In the genomic region with DNA sequence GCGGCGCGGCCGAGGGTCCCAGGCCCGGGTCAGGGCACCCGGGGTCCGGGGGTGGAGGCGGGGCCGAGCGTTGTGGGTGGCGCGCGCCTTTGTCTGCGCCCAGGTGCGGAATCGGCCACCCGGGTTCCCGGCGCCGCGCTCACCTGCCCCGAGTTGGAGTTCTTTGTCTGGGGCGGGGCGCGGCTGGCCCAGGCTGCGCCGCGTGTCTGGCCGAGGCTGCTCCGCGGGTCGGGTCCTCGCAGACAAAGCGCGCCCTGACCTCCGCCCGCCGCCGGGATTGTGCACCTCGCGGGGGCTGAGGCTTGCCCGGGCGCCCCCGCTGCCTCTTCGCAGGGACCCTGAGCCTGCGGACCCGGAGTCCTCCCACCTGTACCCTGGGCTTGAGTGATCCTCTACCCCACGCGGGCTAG, we compare ENCODE assay signal across 9 cellular contexts. TPM values are rescaled to one million over a fixed set of nuclear protein-coding genes. Genes with fewer than 3 reads are reported as not detected.
DNase-seq lines count a peak whose midpoint lies in the region; ATAC-seq, FAIRE-seq and TF ChIP-seq lines count a peak whose summit lies in the region.
"Had no signal": no experiment of that assay in that cellular context is flagged by ENCODE, and none has a peak within 500 bp of the region (broad histone marks: within the 10 kb centered on the region; RNA-seq: fewer than 3 reads in every experiment).

No MANE protein-coding gene starts in this region.

- DNase-seq in AG20443 (ENCODE audit: low spot score) (peak; percentile 35), H54 (ENCODE audit: insufficient read length, low spot score) (peak; percentile 66), WERI-Rb-1 (peak; percentile 36), fibroblast of mammary gland (ENCODE audit: low read depth) (no peak), osteoblast (ENCODE audit: insufficient read length, low spot score, missing footprints) (no peak), KBM-7 (no peak)

- H3K79me2 ChIP-seq in osteoblast (ENCODE audit: insufficient read depth, low read length), result no peaks in the 10 kb centered on the region

- H4K20me1 ChIP-seq in osteoblast (ENCODE audit: insufficient read depth, low read length), result peaks cover 12% of the 10 kb centered on the region

- ATAC-seq in HG02678 (IDR thresholded peaks at IDR 0.05; ENCODE audit: unreplicated experiment), result no peak
- ATAC-seq in GM19328 (IDR thresholded peaks at IDR 0.05; ENCODE audit: unreplicated experiment), result no peak

- H3K9me3 ChIP-seq in WERI-Rb-1 (ENCODE audit: severe bottlenecking) (no peaks in the 10 kb centered on the region), osteoblast (ENCODE audit: low read depth, low read length) (no peaks in the 10 kb centered on the region)

- H3K27ac ChIP-seq in WERI-Rb-1 (peak overlapping the region; percentile 94), osteoblast (ENCODE audit: low read depth, low read length) (no peak overlapping the region)

- TF ChIP-seq POLR2A in H54 (IDR thresholded peaks at IDR 0.05; ENCODE audit: low read depth, low read length), result no peak

- H3K4me1 ChIP-seq in osteoblast (ENCODE audit: insufficient read depth, low read length), result no peaks in the 10 kb centered on the region

- H3K4me3 ChIP-seq in WERI-Rb-1 (ENCODE audit: low read depth, low read length), result peak overlapping the region; percentile 87
- H3K4me3 ChIP-seq in fibroblast of mammary gland (ENCODE audit: control insufficient read depth, low read depth, low read length), result peak overlapping the region; percentile 46
- peak overlapping the region; percentile 61 for H3K4me3 ChIP-seq in osteoblast (ENCODE audit: insufficient read depth, low read length)

- H3K36me3 ChIP-seq in WERI-Rb-1 (peaks cover 16% of the 10 kb centered on the region), osteoblast (ENCODE audit: insufficient read depth, low read length) (no peaks in the 10 kb centered on the region)

- H2AFZ ChIP-seq in osteoblast (ENCODE audit: low read length), result no peak overlapping the region

- H3K4me2 ChIP-seq in osteoblast (ENCODE audit: insufficient read depth, low read length), result peak overlapping the region; percentile 45

- FAIRE-seq in H54 (lab: Jason Lieb, UNC), result no peak

- in situ Hi-C loops in KBM-7 (cut with MboI; ENCODE audit: low pct_unique_long_range_greater_than_20kb, low sequenced_read_pairs), result no loop called here

- no peaks in the 10 kb centered on the region for H3K27me3 ChIP-seq in WERI-Rb-1 (ENCODE audit: insufficient read depth, low read depth, severe bottlenecking)
- peaks cover 18% of the 10 kb centered on the region for H3K27me3 ChIP-seq in osteoblast (ENCODE audit: insufficient read depth, low read length)

- no peak for TF ChIP-seq CTCF in WERI-Rb-1 (IDR thresholded peaks at IDR 0.05; ENCODE audit: low read depth, low read length)
- no peak for TF ChIP-seq CTCF in fibroblast of mammary gland (conservative IDR thresholded peaks at IDR 0.05; ENCODE audit: control insufficient read depth, insufficient read depth, low read depth, low read length)
- no peak for TF ChIP-seq CTCF in osteoblast (IDR thresholded peaks at IDR 0.05; ENCODE audit: extremely low read depth, low read depth, low read length)

RNA-seq across cellular contexts. Expression of gene LRCOL1, which starts 50.0 kb away (rescaled TPM):
- not detected in 2 replicates for total RNA-seq in osteoblast

RNA-seq across cellular contexts. Expression of gene P2RX2, which starts 58.1 kb away (rescaled TPM):
- total RNA-seq in osteoblast, result not detected in 2 replicates
- total RNA-seq: renal cortical epithelial cell had no signal

Comparison
In these comparisons a context has a peak if more than half of its experiments do, and no peak if none do; other contexts are left out.
1. DNase-seq: peak in AG20443 (single experiment), H54 (single experiment) and WERI-Rb-1 (single experiment); none in fibroblast of mammary gland (single experiment), osteoblast (single experiment) and KBM-7 (single experiment).
2. Peak in every context shown above with its lines, with median percentiles within 50 percentile points of each other: H3K4me3 ChIP-seq.